In the genomic region with DNA sequence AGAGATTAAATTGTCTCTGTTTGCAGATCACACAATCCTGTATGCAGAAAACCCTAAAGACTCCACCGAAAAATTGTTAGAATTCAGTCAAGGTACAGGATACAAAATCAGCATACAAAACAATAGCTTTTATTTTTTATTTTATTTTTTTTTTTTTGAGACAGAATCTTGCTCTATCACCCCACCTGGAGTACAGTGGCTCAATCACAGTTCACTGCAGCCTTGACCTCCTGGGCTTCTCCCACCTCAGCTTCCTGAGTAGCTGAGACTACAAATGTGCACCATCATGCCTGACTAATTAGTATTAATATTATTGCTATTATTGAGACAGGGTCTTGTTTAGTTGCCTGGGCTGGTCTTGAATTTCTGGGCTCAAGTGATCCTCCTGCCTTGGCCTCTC, we compare ENCODE assay signal across 1 cellular context.
TF ChIP-seq lines count a peak whose summit lies in the region.

No MANE protein-coding gene starts in this region.

TF ChIP-seq in K562, 482 proteins besides CTCF, POLR2A, EP300 and RAD21:
- TF ChIP-seq, protein P1, sequence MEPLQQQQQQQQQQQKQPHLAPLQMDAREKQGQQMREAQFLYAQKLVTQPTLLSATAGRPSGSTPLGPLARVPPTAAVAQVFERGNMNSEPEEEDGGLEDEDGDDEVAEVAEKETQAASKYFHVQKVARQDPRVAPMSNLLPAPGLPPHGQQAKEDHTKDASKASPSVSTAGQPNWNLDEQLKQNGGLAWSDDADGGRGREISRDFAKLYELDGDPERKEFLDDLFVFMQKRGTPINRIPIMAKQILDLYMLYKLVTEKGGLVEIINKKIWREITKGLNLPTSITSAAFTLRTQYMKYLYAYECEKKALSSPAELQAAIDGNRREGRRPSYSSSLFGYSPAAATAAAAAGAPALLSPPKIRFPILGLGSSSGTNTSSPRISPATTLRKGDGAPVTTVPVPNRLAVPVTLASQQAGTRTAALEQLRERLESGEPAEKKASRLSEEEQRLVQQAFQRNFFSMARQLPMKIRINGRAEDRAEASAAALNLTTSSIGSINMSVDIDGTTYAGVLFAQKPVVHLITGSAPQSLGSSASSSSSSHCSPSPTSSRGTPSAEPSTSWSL (CRISPR knock-in tag; IDR thresholded peaks at IDR 0.05; ENCODE audit: borderline replicate concordance): no peak
- TF ChIP-seq ZNF384 (IDR thresholded peaks at IDR 0.05; ENCODE audit: low read depth, low read length): peak; percentile 58; the same call in 1 of the 2 replicates
